9 cellular contexts compared by ENCODE assay signal in the genomic region with DNA sequence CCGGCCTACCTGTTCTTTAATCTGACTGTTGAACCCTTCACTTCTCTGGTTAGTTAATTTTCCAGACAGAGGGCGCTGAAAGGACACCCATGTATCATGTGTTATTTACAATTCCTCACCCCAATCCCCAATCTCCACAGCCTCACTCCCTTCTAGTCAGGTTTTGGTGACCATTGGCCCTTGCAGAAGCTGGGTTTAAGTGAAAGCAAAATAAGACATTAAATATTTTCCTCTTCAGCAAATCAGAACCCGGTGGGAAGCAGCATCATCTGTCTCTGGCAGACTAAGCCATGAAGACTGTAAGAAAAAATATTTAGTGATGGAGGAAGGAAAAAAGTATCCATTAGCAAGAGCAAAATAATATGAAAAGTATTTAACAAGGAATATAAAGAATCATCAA. TPM values are rescaled to one million over a fixed set of nuclear protein-coding genes. Genes with fewer than 3 reads are reported as not detected.
DNase-seq lines count a peak whose midpoint lies in the region; ATAC-seq and TF ChIP-seq lines count a peak whose summit lies in the region.
"Had no signal": no experiment of that assay in that cellular context is flagged by ENCODE, and none has a peak within 500 bp of the region (broad histone marks: within the 10 kb centered on the region; RNA-seq: fewer than 3 reads in every experiment).

No MANE protein-coding gene starts in this region.

- H3K4me3 ChIP-seq in DOHH2 (ENCODE audit: low read length) (no peak overlapping the region; the same call in 1 of the 2 replicates), lower lobe of right lung (no peak overlapping the region)
- H3K4me3 ChIP-seq: PC-9 had no signal

- CTCF ChIA-PET in HEK293T (lab: Yijun Ruan, JAX) = no interaction called here
- CTCF ChIA-PET in activated CD4-positive, alpha-beta T cell treated with anti-CD3 and anti-CD28 coated beads, Interleukin-2, amount 10 ng/mL, durations not matched to agents 7 days and 5 days (lab: Charles Lee) = interaction anchor here (0.9 to 1.6 kb wide), 2 partner anchors 10 to 14 kb away, joined by 3 to 5 read pairs; no protein-coding TSS in a partner anchor

- no peaks in the 10 kb centered on the region for H3K27me3 Mint-ChIP-seq in activated CD4-positive, alpha-beta T cell treated with anti-CD3 and anti-CD28 coated beads, Interleukin-2, amount 10 ng/mL, durations not matched to agents 7 days and 5 days

- no peaks in the 10 kb centered on the region for H3K9me2 ChIP-seq in DOHH2 (replicated peaks; ENCODE audit: control insufficient read depth, low read length)

- no peaks in the 10 kb centered on the region for H3K79me2 ChIP-seq in DOHH2 (ENCODE audit: control insufficient read depth, low read length)

- POLR2A ChIA-PET in HEK293T (lab: Yijun Ruan, JAX) = no interaction called here
- POLR2A ChIA-PET in activated CD4-positive, alpha-beta T cell treated with anti-CD3 and anti-CD28 coated beads, Interleukin-2, amount 10 ng/mL, durations not matched to agents 7 days and 5 days (lab: Charles Lee) = no interaction called here

- TF ChIP-seq CTCF in DOHH2 (IDR thresholded peaks at IDR 0.05; ENCODE audit: low read depth, low read length, poor library complexity, severe bottlenecking) (peak; percentile 17), lower lobe of right lung (IDR thresholded peaks at IDR 0.05) (no peak)

- ATAC-seq in lower lobe of right lung = peak; percentile 78 to 86

- no peaks in the 10 kb centered on the region for H3K9me3 Mint-ChIP-seq in activated CD4-positive, alpha-beta T cell treated with anti-CD3 and anti-CD28 coated beads, Interleukin-2, amount 10 ng/mL, durations not matched to agents 7 days and 5 days

- H3K36me3 Mint-ChIP-seq in activated CD4-positive, alpha-beta T cell treated with anti-CD3 and anti-CD28 coated beads, Interleukin-2, amount 10 ng/mL, durations not matched to agents 7 days and 5 days (ENCODE audit: low read depth) = peaks cover 15% of the 10 kb centered on the region

- peaks cover 17% of the 10 kb centered on the region for H3F3A ChIP-seq in DOHH2 (ENCODE audit: control insufficient read depth, insufficient read depth)

- H3K27ac ChIP-seq in DOHH2 (ENCODE audit: low read depth, low read length) (no peak overlapping the region), lower lobe of right lung (peak overlapping the region; percentile 79)
- H3K27ac ChIP-seq: PC-9 had no signal

- intact Hi-C loops in lower lobe of right lung (cut with DNase I) = no loop called here

- H3K27ac Mint-ChIP-seq in activated CD4-positive, alpha-beta T cell treated with anti-CD3 and anti-CD28 coated beads, Interleukin-2, amount 10 ng/mL, durations not matched to agents 7 days and 5 days = peak overlapping the region; percentile 85

- peaks cover 44% of the 10 kb centered on the region for H3K4me1 Mint-ChIP-seq in activated CD4-positive, alpha-beta T cell treated with anti-CD3 and anti-CD28 coated beads, Interleukin-2, amount 10 ng/mL, durations not matched to agents 7 days and 5 days

- DNase-seq in HEK293T (ENCODE audit: extremely low spot score) (peak; percentile 47), lower lobe of right lung (peak; percentile 55), ureter (ENCODE audit: low spot score) (no peak), NCI-H345 (lab: John Stamatoyannopoulos, UW) (no peak), NCI-H2107 (lab: John Stamatoyannopoulos, UW) (no peak), EL (no peak)
- peak; percentile 66 for DNase-seq in activated CD4-positive, alpha-beta T cell treated with anti-CD3 and anti-CD28 coated beads, Interleukin-2, amount 10 ng/mL, durations not matched to agents 7 days and 5 days

- H3K27me3 ChIP-seq in DOHH2 (ENCODE audit: control insufficient read depth, low read length) (no peaks in the 10 kb centered on the region), lower lobe of right lung (ENCODE audit: low read depth) (no peaks in the 10 kb centered on the region)

- peak overlapping the region; percentile 47 for H3K4me2 ChIP-seq in DOHH2 (ENCODE audit: low read length)
- H3K4me2 ChIP-seq: PC-9 had no signal

- no peak overlapping the region for H3K4me3 Mint-ChIP-seq in activated CD4-positive, alpha-beta T cell treated with anti-CD3 and anti-CD28 coated beads, Interleukin-2, amount 10 ng/mL, durations not matched to agents 7 days and 5 days

- H3K9me3 ChIP-seq in DOHH2 (ENCODE audit: control insufficient read depth, insufficient read depth, low read length) = no peaks in the 10 kb centered on the region
- H3K9me3 ChIP-seq in lower lobe of right lung = no peaks in the 10 kb centered on the region

- H3K4me1 ChIP-seq in DOHH2 (ENCODE audit: control insufficient read depth, low read length) (peaks cover 62% of the 10 kb centered on the region), lower lobe of right lung (peaks cover 8% of the 10 kb centered on the region)

- H3K36me3 ChIP-seq in DOHH2 (ENCODE audit: control insufficient read depth, low read length) (no peaks in the 10 kb centered on the region), lower lobe of right lung (no peaks in the 10 kb centered on the region)

- no peaks in the 10 kb centered on the region for H4K20me1 ChIP-seq in DOHH2 (ENCODE audit: control insufficient read depth, insufficient read depth, low read depth, low read length)

TF ChIP-seq in HEK293T, 16 proteins besides CTCF, POLR2A, EP300 and RAD21:
- TF ChIP-seq CTBP1 (IDR thresholded peaks at IDR 0.05; ENCODE audit: borderline replicate concordance) (no peak), ARNT (IDR thresholded peaks at IDR 0.05) (no peak), HDGF (IDR thresholded peaks at IDR 0.05; ENCODE audit: borderline replicate concordance) (no peak), BHLHE40 (IDR thresholded peaks at IDR 0.05; ENCODE audit: borderline replicate concordance) (no peak), SP1 (IDR thresholded peaks at IDR 0.05) (no peak), LEF1 (IDR thresholded peaks at IDR 0.05; ENCODE audit: borderline replicate concordance) (no peak)
- TF ChIP-seq, protein P1, sequence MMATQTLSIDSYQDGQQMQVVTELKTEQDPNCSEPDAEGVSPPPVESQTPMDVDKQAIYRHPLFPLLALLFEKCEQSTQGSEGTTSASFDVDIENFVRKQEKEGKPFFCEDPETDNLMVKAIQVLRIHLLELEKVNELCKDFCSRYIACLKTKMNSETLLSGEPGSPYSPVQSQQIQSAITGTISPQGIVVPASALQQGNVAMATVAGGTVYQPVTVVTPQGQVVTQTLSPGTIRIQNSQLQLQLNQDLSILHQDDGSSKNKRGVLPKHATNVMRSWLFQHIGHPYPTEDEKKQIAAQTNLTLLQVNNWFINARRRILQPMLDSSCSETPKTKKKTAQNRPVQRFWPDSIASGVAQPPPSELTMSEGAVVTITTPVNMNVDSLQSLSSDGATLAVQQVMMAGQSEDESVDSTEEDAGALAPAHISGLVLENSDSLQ (IDR thresholded peaks at IDR 0.05) = no peak

RNA-seq across cellular contexts. Expression of a gene that starts 9.4 kb away (rescaled TPM):
- total RNA-seq in activated CD4-positive, alpha-beta T cell treated with anti-CD3 and anti-CD28 coated beads, Interleukin-2, amount 10 ng/mL, durations not matched to agents 7 days and 5 days = 1 to 10 TPM; 4.7 to 5.2 TPM
- total RNA-seq in lower lobe of right lung (144 TPM), ureter (30.1 TPM)
- total RNA-seq: PC-9 had no signal

RNA-seq across cellular contexts. Expression of a gene that starts 38.2 kb away (rescaled TPM):
- total RNA-seq in activated CD4-positive, alpha-beta T cell treated with anti-CD3 and anti-CD28 coated beads, Interleukin-2, amount 10 ng/mL, durations not matched to agents 7 days and 5 days = 10 to 100 TPM; 51.4 to 55.9 TPM
- total RNA-seq in lower lobe of right lung (480 TPM), ureter (109 TPM)

RNA-seq across cellular contexts. Expression of a gene that starts 38.6 kb away (rescaled TPM):
- 10 to 100 TPM; 24.1 to 26.0 TPM for total RNA-seq in activated CD4-positive, alpha-beta T cell treated with anti-CD3 and anti-CD28 coated beads, Interleukin-2, amount 10 ng/mL, durations not matched to agents 7 days and 5 days
- total RNA-seq in lower lobe of right lung = 132 TPM
- total RNA-seq in ureter = 6.3 TPM

Comparison
In these comparisons a context has a peak if more than half of its experiments do, and no peak if none do; other contexts are left out.
1. DNase-seq: peak in HEK293T (single experiment), activated CD4-positive, alpha-beta T cell treated with anti-CD3 and anti-CD28 coated beads, Interleukin-2, amount 10 ng/mL, durations not matched to agents 7 days and 5 days (single experiment) and lower lobe of right lung (single experiment); none in ureter (single experiment), NCI-H345 (single experiment), NCI-H2107 (single experiment) and EL (single experiment).